8 cellular contexts compared by ENCODE assay signal in the genomic region with DNA sequence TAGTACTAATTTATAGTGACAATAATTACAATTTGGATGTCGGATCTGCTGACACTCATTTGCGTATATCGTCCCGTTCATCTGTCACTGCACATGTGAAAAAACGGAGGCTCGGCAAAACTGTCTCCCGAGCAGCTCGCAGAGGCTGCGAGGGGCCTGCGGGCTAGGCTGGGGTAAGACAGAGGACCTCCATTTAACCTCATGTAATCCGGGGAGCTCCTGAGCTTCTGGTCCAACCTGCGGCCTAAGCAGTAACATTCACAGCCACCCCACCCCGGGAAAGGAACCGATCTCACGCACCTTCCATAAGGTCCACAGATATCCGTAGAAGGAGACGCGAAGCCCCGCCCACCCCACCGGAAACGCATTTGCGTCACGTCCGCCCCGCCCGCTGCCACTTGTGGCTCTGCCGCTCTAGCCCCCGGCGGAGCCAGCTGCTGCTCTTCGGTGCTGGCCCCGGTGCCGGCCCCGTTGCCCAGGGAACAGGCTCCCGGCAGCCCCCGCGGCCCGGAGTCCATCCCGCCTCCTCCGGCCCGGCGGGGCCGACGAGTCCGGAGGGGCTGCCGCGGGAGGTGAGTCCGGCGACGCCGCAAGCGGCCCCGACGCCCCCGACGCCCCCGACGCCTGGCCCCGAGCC. TPM values are rescaled to one million over a fixed set of nuclear protein-coding genes. Genes with fewer than 3 reads are reported as not detected.
DNase-seq lines count a peak whose midpoint lies in the region; ATAC-seq, FAIRE-seq and TF ChIP-seq lines count a peak whose summit lies in the region.

A gene (minus strand): TSS at position 346 of the 637 bp plus-strand sequence. CDS start 39 bp downstream, at position 307.
A gene with protein sequence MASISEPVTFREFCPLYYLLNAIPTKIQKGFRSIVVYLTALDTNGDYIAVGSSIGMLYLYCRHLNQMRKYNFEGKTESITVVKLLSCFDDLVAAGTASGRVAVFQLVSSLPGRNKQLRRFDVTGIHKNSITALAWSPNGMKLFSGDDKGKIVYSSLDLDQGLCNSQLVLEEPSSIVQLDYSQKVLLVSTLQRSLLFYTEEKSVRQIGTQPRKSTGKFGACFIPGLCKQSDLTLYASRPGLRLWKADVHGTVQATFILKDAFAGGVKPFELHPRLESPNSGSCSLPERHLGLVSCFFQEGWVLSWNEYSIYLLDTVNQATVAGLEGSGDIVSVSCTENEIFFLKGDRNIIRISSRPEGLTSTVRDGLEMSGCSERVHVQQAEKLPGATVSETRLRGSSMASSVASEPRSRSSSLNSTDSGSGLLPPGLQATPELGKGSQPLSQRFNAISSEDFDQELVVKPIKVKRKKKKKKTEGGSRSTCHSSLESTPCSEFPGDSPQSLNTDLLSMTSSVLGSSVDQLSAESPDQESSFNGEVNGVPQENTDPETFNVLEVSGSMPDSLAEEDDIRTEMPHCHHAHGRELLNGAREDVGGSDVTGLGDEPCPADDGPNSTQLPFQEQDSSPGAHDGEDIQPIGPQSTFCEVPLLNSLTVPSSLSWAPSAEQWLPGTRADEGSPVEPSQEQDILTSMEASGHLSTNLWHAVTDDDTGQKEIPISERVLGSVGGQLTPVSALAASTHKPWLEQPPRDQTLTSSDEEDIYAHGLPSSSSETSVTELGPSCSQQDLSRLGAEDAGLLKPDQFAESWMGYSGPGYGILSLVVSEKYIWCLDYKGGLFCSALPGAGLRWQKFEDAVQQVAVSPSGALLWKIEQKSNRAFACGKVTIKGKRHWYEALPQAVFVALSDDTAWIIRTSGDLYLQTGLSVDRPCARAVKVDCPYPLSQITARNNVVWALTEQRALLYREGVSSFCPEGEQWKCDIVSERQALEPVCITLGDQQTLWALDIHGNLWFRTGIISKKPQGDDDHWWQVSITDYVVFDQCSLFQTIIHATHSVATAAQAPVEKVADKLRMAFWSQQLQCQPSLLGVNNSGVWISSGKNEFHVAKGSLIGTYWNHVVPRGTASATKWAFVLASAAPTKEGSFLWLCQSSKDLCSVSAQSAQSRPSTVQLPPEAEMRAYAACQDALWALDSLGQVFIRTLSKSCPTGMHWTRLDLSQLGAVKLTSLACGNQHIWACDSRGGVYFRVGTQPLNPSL (N-terminal part only) (plus strand): TSS at position 397 of the 637 bp plus-strand sequence. CDS start 13,781 bp downstream, outside the sequence.

- H3K4me3 ChIP-seq in OCI-LY1 (ENCODE audit: low read depth, low read length, poor library complexity, severe bottlenecking) = peak within 1 kb of the TSS; percentile 69
- H3K4me3 ChIP-seq in endothelial cell of umbilical vein (replicated peaks in 1 of 3; ENCODE audit: insufficient read depth in 1 of 3, low read depth in 1 of 3, low read length in 3 of 3) = peak within 1 kb of the TSS; percentile 71 to 94 (median 94)

- H2AFZ ChIP-seq in OCI-LY1 (ENCODE audit: low read length) (no peak within 1 kb of the TSS), endothelial cell of umbilical vein (ENCODE audit: low read depth, low read length) (peak within 1 kb of the TSS; percentile 97)

- CTCF ChIA-PET in endothelial cell of umbilical vein (lab: Charles Lee) = interaction anchor here (0.6 to 1.8 kb wide), 4 partner anchors 9 to 76 kb away, joined by 3 to 4 read pairs (median 4); no protein-coding TSS in a partner anchor

- POLR2A ChIA-PET in endothelial cell of umbilical vein (lab: Charles Lee) = interaction anchor here (0.5 kb wide), 1 partner anchor 250 kb away, joined by 3 read pairs; no protein-coding TSS in a partner anchor

- TF ChIP-seq CTCF in OCI-LY1 (IDR thresholded peaks at IDR 0.05; ENCODE audit: low read length) = no peak
- no peak for TF ChIP-seq CTCF in endothelial cell of umbilical vein (IDR thresholded peaks at IDR 0.05; ENCODE audit: extremely low read depth in 1 of 2, insufficient read depth in 1 of 2, low read depth in 1 of 2, low read length in 2 of 2)

- dilution Hi-C loops in endothelial cell of umbilical vein (cut with MboI; ENCODE audit: extremely low pct_ligation_motif_present, low sequenced_read_pairs) = no loop called here

- H4K20me1 ChIP-seq in OCI-LY1 (ENCODE audit: insufficient read depth, low read length) = no peaks in the 10 kb centered on the region
- no peaks in the 10 kb centered on the region for H4K20me1 ChIP-seq in endothelial cell of umbilical vein (replicated peaks; ENCODE audit: control insufficient read depth, extremely low read depth, insufficient read depth, low read length)

- H3K4me1 ChIP-seq in OCI-LY1 (ENCODE audit: insufficient read depth, low read length, severe bottlenecking) = peaks cover 25% of the 10 kb centered on the region
- H3K4me1 ChIP-seq in endothelial cell of umbilical vein (ENCODE audit: control insufficient read depth, extremely low read depth, insufficient read depth, low read length) = peaks cover 17% of the 10 kb centered on the region

- H3K27me3 ChIP-seq in OCI-LY1 (ENCODE audit: insufficient read depth, low read length) (no peaks in the 10 kb centered on the region), endothelial cell of umbilical vein (ENCODE audit: control insufficient read depth in 2 of 2, insufficient read depth in 2 of 2, low read length in 2 of 2) (no peaks in the 10 kb centered on the region)

- no peaks in the 10 kb centered on the region for H3K9me1 ChIP-seq in endothelial cell of umbilical vein (replicated peaks; ENCODE audit: control insufficient read depth, extremely low read depth, insufficient read depth, low read length)

- no peaks in the 10 kb centered on the region for H3K9me3 ChIP-seq in OCI-LY1 (ENCODE audit: low read length)
- no peaks in the 10 kb centered on the region for H3K9me3 ChIP-seq in endothelial cell of umbilical vein (replicated peaks; ENCODE audit: control insufficient read depth, insufficient read depth, low read length)

- H3K79me2 ChIP-seq in OCI-LY1 (ENCODE audit: insufficient read depth, low read length) (no peaks in the 10 kb centered on the region), endothelial cell of umbilical vein (ENCODE audit: control insufficient read depth, insufficient read depth, low read length) (peaks cover 18% of the 10 kb centered on the region)

- no peaks in the 10 kb centered on the region for H3K36me3 ChIP-seq in OCI-LY1 (ENCODE audit: insufficient read depth, low read length)
- no peaks in the 10 kb centered on the region for H3K36me3 ChIP-seq in endothelial cell of umbilical vein (ENCODE audit: control insufficient read depth in 2 of 2, extremely low read depth in 1 of 2, insufficient read depth in 2 of 2, low read length in 2 of 2)

- BruUV-seq in endothelial cell of umbilical vein (replicated peaks; lab: Mats Ljungman, UMichigan) = no TSS peak

- H3K9ac ChIP-seq in OCI-LY1 (ENCODE audit: low read length) (peak within 1 kb of the TSS; percentile 72), endothelial cell of umbilical vein (replicated peaks; ENCODE audit: extremely low read depth, insufficient read depth, low read length) (peak within 1 kb of the TSS; percentile 93)

- intact Hi-C loops in endothelial cell of umbilical vein (cut with micrococcal nuclease) = loop anchor here (1.0 to 10.0 kb wide), 3 partner anchors 11 to 142 kb away; a partner anchor contains a TSS

- no peaks in the 10 kb centered on the region for H3K9me2 ChIP-seq in OCI-LY1 (ENCODE audit: low read depth, low read length)

- ATAC-seq in GM21515 (IDR thresholded peaks at IDR 0.05; ENCODE audit: unreplicated experiment) = peak; percentile 93

- no peaks in the 10 kb centered on the region for H3F3A ChIP-seq in OCI-LY1 (ENCODE audit: insufficient read depth, low read length)

- DNase-seq in D341Med (ENCODE audit: low spot score) (peak; percentile 99), HuH-7 (ENCODE audit: low spot score) (peak; percentile 91), endothelial cell of umbilical vein (ENCODE audit: low read depth, low spot score) (peak; percentile 95), midbrain (lab: John Stamatoyannopoulos, UW) (peak; percentile 98)
- peak; percentile 99 for DNase-seq in activated CD8-positive, alpha-beta memory T cell treated with anti-CD3 and anti-CD28 coated beads, Interleukin-2, amount 50 U/mL, for 48 hours
- DNase-seq in stimulated activated CD8-positive, alpha-beta memory T cell treated with anti-CD3 and anti-CD28 coated beads, Interleukin-15, amount 100 ng/mL, for 48 hours (ENCODE audit: low read depth in 2 of 2) = peak; percentile 95 to 96

- TF ChIP-seq POLR2A in endothelial cell of umbilical vein (IDR thresholded peaks at IDR 0.05; ENCODE audit: low read depth, low read length) = peak; percentile 95

- peak within 1 kb of the TSS; percentile 97 for H3K4me2 ChIP-seq in OCI-LY1 (ENCODE audit: low read length)
- peak within 1 kb of the TSS; percentile 92 for H3K4me2 ChIP-seq in endothelial cell of umbilical vein (ENCODE audit: insufficient read depth, low read length)

- H3K27ac ChIP-seq in OCI-LY1 (ENCODE audit: low read depth, low read length, poor library complexity, severe bottlenecking) (no peak within 1 kb of the TSS), endothelial cell of umbilical vein (ENCODE audit: insufficient read depth, low read depth, low read length) (peak within 1 kb of the TSS; percentile 78)

- FAIRE-seq in endothelial cell of umbilical vein (lab: Jason Lieb, UNC) = peak; percentile 87

TF ChIP-seq in endothelial cell of umbilical vein, 7 proteins besides CTCF, POLR2A, EP300 and RAD21 (continues in another document):
- TF ChIP-seq EZH2 (IDR thresholded peaks at IDR 0.05; ENCODE audit: borderline replicate concordance, low read depth, low read length, severe bottlenecking) = no peak
- TF ChIP-seq GATA2 (IDR thresholded peaks at IDR 0.05; ENCODE audit: insufficient read depth, insufficient read length, low read depth, low read length) = no peak
- no peak for TF ChIP-seq FOS (IDR thresholded peaks at IDR 0.05; ENCODE audit: borderline replicate concordance, insufficient read depth, low read length)
- no peak for TF ChIP-seq MYC (IDR thresholded peaks at IDR 0.05; ENCODE audit: low read depth, low read length)

RNA-seq across cellular contexts. Expression of the first gene that starts in this region (rescaled TPM):
- total RNA-seq in endothelial cell of umbilical vein = 42.1 and 44.0 TPM in 2 replicates
- 73.3 and 79.1 TPM in 2 replicates for polyA plus RNA-seq in endothelial cell of umbilical vein
- 54.9 and 58.6 TPM in 2 replicates for polyA plus RNA-seq in endothelial cell of umbilical vein (2011; cell fraction: cytosol; rRNA removed)
- 22.6 and 23.5 TPM in 2 replicates for polyA plus RNA-seq in endothelial cell of umbilical vein (2011; cell fraction: nucleus; rRNA removed)
- polyA plus RNA-seq in endothelial cell of umbilical vein (2012) = 36.6 and 48.0 TPM in 2 replicates
- polyA minus RNA-seq in endothelial cell of umbilical vein = 23.1 and 35.2 TPM in 2 replicates
- polyA minus RNA-seq in endothelial cell of umbilical vein (2011; cell fraction: cytosol; rRNA and poly(A)+ RNA removed) = 29.0 TPM
- polyA minus RNA-seq in endothelial cell of umbilical vein (2011; cell fraction: nucleus; rRNA and poly(A)+ RNA removed) = 8.7 and 16.1 TPM in 2 replicates

RNA-seq across cellular contexts. Expression of the second gene that starts in this region (rescaled TPM):
- 21.5 TPM in 2 replicates for total RNA-seq in endothelial cell of umbilical vein
- polyA plus RNA-seq in endothelial cell of umbilical vein = 8.9 and 9.4 TPM in 2 replicates
- polyA plus RNA-seq in endothelial cell of umbilical vein (2011; cell fraction: cytosol; rRNA removed) = 8.3 and 8.5 TPM in 2 replicates
- polyA plus RNA-seq in endothelial cell of umbilical vein (2011; cell fraction: nucleus; rRNA removed) = 15.8 and 17.3 TPM in 2 replicates
- 12.1 and 12.8 TPM in 2 replicates for polyA plus RNA-seq in endothelial cell of umbilical vein (2012)
- polyA minus RNA-seq in endothelial cell of umbilical vein = 19.0 and 27.6 TPM in 2 replicates
- 7.3 TPM for polyA minus RNA-seq in endothelial cell of umbilical vein (2011; cell fraction: cytosol; rRNA and poly(A)+ RNA removed)
- 14.0 and 20.9 TPM in 2 replicates for polyA minus RNA-seq in endothelial cell of umbilical vein (2011; cell fraction: nucleus; rRNA and poly(A)+ RNA removed)
